36 cellular contexts compared by ENCODE assay signal in the genomic region with DNA sequence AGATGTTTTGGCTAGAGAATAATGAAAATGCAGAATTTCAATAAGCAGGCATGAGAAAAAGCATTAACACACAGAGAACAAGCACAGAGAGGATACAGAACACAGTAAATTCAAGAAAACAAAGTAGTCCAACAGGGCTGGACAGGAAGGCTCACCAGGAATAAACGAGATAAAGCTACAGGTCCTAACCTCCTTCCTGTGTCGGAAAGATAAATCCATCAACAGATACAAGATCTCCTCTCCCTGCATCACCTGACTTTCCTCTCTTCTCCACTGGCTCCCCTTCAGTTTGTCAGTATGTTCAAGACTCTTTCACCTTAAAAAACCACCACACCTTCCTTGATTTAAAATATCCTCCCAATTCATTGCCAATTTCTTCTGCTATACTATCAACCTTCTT. TPM values are rescaled to one million over a fixed set of nuclear protein-coding genes. Genes with fewer than 3 reads are reported as not detected.
"Had no signal": no experiment of that assay in that cellular context is flagged by ENCODE, and none has a peak within 500 bp of the region (broad histone marks: within the 10 kb centered on the region; RNA-seq: fewer than 3 reads in every experiment).

No MANE protein-coding gene starts in this region.

- H3K4me3 ChIP-seq: MG63 had no signal

- H3K27me3 ChIP-seq: MG63 had no signal

- DNase-seq: Karpas-422, Kasumi-1, MG63, MM.1S, MV-4-11, NCI-H1048, NCI-H1092, NCI-H1092 treated with DMSO at 0.1 percent for 48 hours, NCI-H1105, NCI-H1105 treated with DMSO at 0.1 percent for 48 hours, NCI-H1417, NCI-H1417 treated with DMSO at 0.1 percent for 48 hours, NCI-H1436, NCI-H1436 treated with DMSO at 0.1 percent for 48 hours, NCI-H146, NCI-H1694, NCI-H1694 treated with DMSO at 0.1 percent for 48 hours, NCI-H187, NCI-H187 treated with DMSO at 0.1 percent for 48 hours, NCI-H1930, NCI-H2029, NCI-H2029 treated with DMSO at 0.1 percent for 48 hours, NCI-H2081, NCI-H2081 treated with DMSO at 0.1 percent for 48 hours, NCI-H2107, NCI-H2171, NCI-H2171 treated with DMSO at 0.1 percent for 48 hours, NCI-H2227 treated with DMSO at 0.1 percent for 48 hours, NCI-H226, NCI-H345, NCI-H446, NCI-H446 treated with DMSO at 0.1 percent for 48 hours, NCI-H510A, NCI-H510A treated with DMSO at 0.1 percent for 48 hours, NCI-H524 had no signal

- H3K9me3 ChIP-seq: MG63 had no signal

RNA-seq across cellular contexts. Expression of a gene that starts 11.4 kb away (rescaled TPM):
- total RNA-seq: MCF 10A had no signal
